Comparison of ENCODE assay signal across 15 cellular contexts in genomic region chr10:108631332-108631731, GRCh38.
DNase-seq lines count a peak whose midpoint lies in the region; ATAC-seq and TF ChIP-seq lines count a peak whose summit lies in the region.
"Had no signal": no experiment of that assay in that cellular context is flagged by ENCODE, and none has a peak within 500 bp of the region (broad histone marks: within the 10 kb centered on the region; RNA-seq: fewer than 3 reads in every experiment).

No MANE protein-coding gene starts in this region.

- H3K4me3 Mint-ChIP-seq in naive B cell, result peak overlapping the region in 1 of 8 donors; percentile 29

- peaks cover 18 to 26% (median 21%) of the 10 kb centered on the region in 3 donors for H3K4me1 Mint-ChIP-seq in naive B cell

- H3K27ac ChIP-seq in right atrium auricular region, result no peak overlapping the region
- H3K27ac ChIP-seq: ascending aorta, gastrocnemius medialis, left lung, VCaP had no signal

- H3K27me3 Mint-ChIP-seq in naive B cell, result no peaks in the 10 kb centered on the region

- no peak overlapping the region for H3K4me3 ChIP-seq in right atrium auricular region
- H3K4me3 ChIP-seq: ascending aorta, gastrocnemius medialis, left lung had no signal

- H3K27me3 ChIP-seq in right atrium auricular region, result no peaks in the 10 kb centered on the region
- H3K27me3 ChIP-seq: ascending aorta, gastrocnemius medialis, left lung had no signal

- no peaks in the 10 kb centered on the region for H3K36me3 ChIP-seq in right atrium auricular region
- H3K36me3 ChIP-seq: ascending aorta, gastrocnemius medialis, left lung had no signal

- no peak for TF ChIP-seq CTCF in right atrium auricular region (IDR thresholded peaks at IDR 0.05)

- DNase-seq in naive B cell (no peak), T-helper 2 cell (no peak), cortex of kidney (lab: John Stamatoyannopoulos, UW) (no peak), right atrium auricular region (ENCODE audit: low spot score) (no peak)
- DNase-seq: activated T-cell treated with anti-CD3 and anti-CD28 coated beads, Interleukin-2, amount 50 U/mL, for 1 hour; gastrocnemius medialis; left lung; NCI-H510A treated with DMSO at 0.1 percent for 48 hours; SHP77 treated with DMSO at 0.1 percent for 48 hours; stimulated activated CD8-positive, alpha-beta memory T cell treated with anti-CD3 and anti-CD28 coated beads, Interleukin-4, amount 100 ng/mL, for 48 hours had no signal

- no peaks in the 10 kb centered on the region for H3K36me3 Mint-ChIP-seq in naive B cell

- peaks cover 0 to 4% of the 10 kb centered on the region in 2 donors for H3K9me3 ChIP-seq in right atrium auricular region
- H3K9me3 ChIP-seq: ascending aorta, gastrocnemius medialis had no signal

- H3K27ac Mint-ChIP-seq in naive B cell, result peak overlapping the region in 2 of 6 donors; percentile 37 to 46

- H3K4me1 ChIP-seq in right atrium auricular region, result no peaks in the 10 kb centered on the region
- H3K4me1 ChIP-seq: ascending aorta, gastrocnemius medialis, left lung had no signal

- ATAC-seq in GM18907 (IDR thresholded peaks at IDR 0.05; ENCODE audit: unreplicated experiment) (peak; percentile 96), GM21786 (IDR thresholded peaks at IDR 0.05; ENCODE audit: unreplicated experiment) (peak; percentile 91), HG03135 (IDR thresholded peaks at IDR 0.05; ENCODE audit: unreplicated experiment) (peak; percentile 74), naive B cell (ENCODE audit: low read depth in 2 of 2) (peak; percentile 40 to 82)
- ATAC-seq: gastrocnemius medialis, left lung had no signal

- H3K9me3 Mint-ChIP-seq in naive B cell, result peaks cover 0 to 6% (median 1%) of the 10 kb centered on the region in 7 donors
